ENCODE assay signal across 1 cellular context in the genomic region with DNA sequence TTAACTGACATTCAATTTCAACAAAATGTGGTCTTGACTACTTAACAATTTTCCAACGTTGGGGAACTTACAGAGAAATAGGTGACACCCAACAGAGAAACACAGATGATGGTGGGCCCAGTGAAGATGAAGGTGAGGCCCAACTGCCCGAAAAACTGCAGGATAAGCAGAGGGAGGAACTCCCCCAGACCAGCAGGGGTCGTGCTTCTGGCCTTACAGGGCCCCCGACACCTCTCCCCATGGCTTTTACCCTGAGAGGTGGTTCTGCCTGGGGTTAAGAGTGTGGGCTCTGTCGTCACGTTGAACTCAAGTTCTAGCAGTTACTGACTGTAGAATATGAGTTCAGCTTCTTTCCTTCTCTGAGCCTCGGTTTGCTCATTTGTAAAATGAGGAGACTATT.
TF ChIP-seq lines count a peak whose summit lies in the region.

No MANE protein-coding gene starts in this region.

TF ChIP-seq in H1, 55 proteins besides CTCF, POLR2A, EP300 and RAD21:
- no peak for TF ChIP-seq SIN3A (conservative IDR thresholded peaks at IDR 0.05 in 1 of 2, IDR thresholded peaks at IDR 0.05 in 1 of 2; ENCODE audit: low read depth in 1 of 2, low read length in 2 of 2)
- TF ChIP-seq SRF (IDR thresholded peaks at IDR 0.05; ENCODE audit: low read depth, low read length): no peak
- TF ChIP-seq EZH2 (IDR thresholded peaks at IDR 0.05; ENCODE audit: low read depth, low read length, severe bottlenecking): no peak
- TF ChIP-seq RFX5 (IDR thresholded peaks at IDR 0.05; ENCODE audit: borderline replicate concordance, low read depth, low read length): no peak
- no peak for TF ChIP-seq SP1 (IDR thresholded peaks at IDR 0.05; ENCODE audit: low read depth, low read length)
- no peak for TF ChIP-seq SP4 (IDR thresholded peaks at IDR 0.05; ENCODE audit: low read length)
- TF ChIP-seq NANOG (IDR thresholded peaks at IDR 0.05; ENCODE audit: insufficient read depth, low read depth, low read length, poor library complexity, severe bottlenecking): no peak
- TF ChIP-seq CHD1 (IDR thresholded peaks at IDR 0.05; ENCODE audit: low read depth, low read length): no peak
- no peak for TF ChIP-seq FOSL1 (IDR thresholded peaks at IDR 0.05; ENCODE audit: insufficient read depth, low read depth, low read length)
- TF ChIP-seq TAF7 (optimal IDR thresholded peaks at IDR 0.05; ENCODE audit: borderline replicate concordance, low read depth, low read length): no peak
- no peak for TF ChIP-seq SAP30 (IDR thresholded peaks at IDR 0.05; ENCODE audit: insufficient read depth, insufficient replicate concordance, low read length)
- no peak for TF ChIP-seq CBX8 (IDR thresholded peaks at IDR 0.05; ENCODE audit: borderline replicate concordance, low read depth, low read length)
- no peak for TF ChIP-seq CHD2 (IDR thresholded peaks at IDR 0.05; ENCODE audit: low read length)
- no peak for TF ChIP-seq ATF3 (IDR thresholded peaks at IDR 0.05; ENCODE audit: insufficient read depth, low read depth, low read length)
- no peak for TF ChIP-seq KDM4A (IDR thresholded peaks at IDR 0.05; ENCODE audit: low read depth, low read length, severe bottlenecking)
- no peak for TF ChIP-seq HDAC6 (IDR thresholded peaks at IDR 0.05; ENCODE audit: low read depth, low read length)
- no peak for TF ChIP-seq NRF1 (IDR thresholded peaks at IDR 0.05; ENCODE audit: low read depth, low read length)
- TF ChIP-seq CBX5 (IDR thresholded peaks at IDR 0.05; ENCODE audit: low read depth, low read length): no peak
- no peak for TF ChIP-seq RNF2 (IDR thresholded peaks at IDR 0.05; ENCODE audit: borderline replicate concordance, low read depth, low read length, missing control alignments, poor library complexity, severe bottlenecking)
- TF ChIP-seq CTBP2 (IDR thresholded peaks at IDR 0.05; ENCODE audit: borderline replicate concordance, insufficient read depth, insufficient read length, low read length): no peak
